Comparison of ENCODE assay signal across 23 cellular contexts in the genomic region with DNA sequence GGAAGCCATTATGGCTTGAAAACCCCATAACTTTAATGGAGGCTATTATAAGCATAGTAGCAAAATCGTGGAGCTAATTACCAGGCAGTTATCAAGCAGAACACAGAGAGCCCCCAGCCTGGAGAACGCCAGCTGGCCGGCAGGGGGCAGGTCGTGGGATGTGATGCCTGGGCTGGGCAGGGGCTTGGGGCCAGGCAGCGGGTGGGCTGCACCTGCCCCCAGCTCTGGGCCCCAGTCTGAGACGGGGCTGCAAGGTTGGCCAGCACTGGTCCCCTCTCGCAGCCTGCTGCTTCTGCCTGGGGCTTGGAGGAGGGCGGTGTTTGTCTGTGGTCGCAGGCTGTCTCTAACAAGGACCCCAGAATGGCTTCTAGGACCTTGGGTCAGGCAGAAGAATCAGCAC. TPM values are rescaled to one million over a fixed set of nuclear protein-coding genes. Genes with fewer than 3 reads are reported as not detected.
DNase-seq lines count a peak whose midpoint lies in the region; ATAC-seq, FAIRE-seq and TF ChIP-seq lines count a peak whose summit lies in the region.
"Had no signal": no experiment of that assay in that cellular context is flagged by ENCODE, and none has a peak within 500 bp of the region (broad histone marks: within the 10 kb centered on the region; RNA-seq: fewer than 3 reads in every experiment).

No MANE protein-coding gene starts in this region.

- no peak for ATAC-seq in Right ventricle myocardium inferior
- no peak for ATAC-seq in left ventricle myocardium superior
- peak; percentile 54 for ATAC-seq in K562
- ATAC-seq: gastrocnemius medialis, left cardiac atrium, right cardiac atrium, T-cell had no signal

- no peaks in the 10 kb centered on the region for H3K79me2 ChIP-seq in K562 (ENCODE audit: control insufficient read depth, insufficient read depth, low read length)
- H3K79me2 ChIP-seq: hepatocyte, parathyroid adenoma had no signal

- no peak for FAIRE-seq in K562 (lab: Jason Lieb, UNC)
- FAIRE-seq: GM12891 had no signal

- H3K9me3 ChIP-seq in K562 (replicated peaks; ENCODE audit: control insufficient read depth, insufficient read depth, low read depth, low read length), result no peaks in the 10 kb centered on the region
- H3K9me3 ChIP-seq: gastrocnemius medialis, SJSA1, spleen, tibial artery had no signal

- no peak overlapping the region for H3K4me2 ChIP-seq in K562 (ENCODE audit: insufficient read depth, low read length)
- H3K4me2 ChIP-seq: hepatocyte had no signal

- peaks cover 6% of the 10 kb centered on the region for H3K9me1 ChIP-seq in K562 (ENCODE audit: control insufficient read depth, insufficient read depth, low read length)

- TF ChIP-seq CTCF in K562 (IDR thresholded peaks at IDR 0.05 in 2 of 3, conservative IDR thresholded peaks at IDR 0.05 in 1 of 3; ENCODE audit: insufficient read depth in 2 of 3, low read depth in 1 of 3, low read length in 3 of 3), result peak; percentile 15 to 42 (median 32); a peak in 3 of 6 replicates

- H3K27ac ChIP-seq in K562 (ENCODE audit: extremely low read depth, low read depth, low read length), result no peak overlapping the region
- H3K27ac ChIP-seq: BLaER1 treated with 17β-estradiol and CSF1 and Interleukin-3, amounts not matched to agents 10 nM and 100 nM; gastrocnemius medialis; hepatocyte; parathyroid adenoma; SJSA1; spleen; tibial artery had no signal

- no peak overlapping the region for H3K9ac ChIP-seq in K562 (ENCODE audit: insufficient read depth in 1 of 2, low read depth in 2 of 2, low read length in 2 of 2)
- H3K9ac ChIP-seq: BLaER1 treated with 17β-estradiol and CSF1 and Interleukin-3, amounts not matched to agents 10 nM and 100 nM; parathyroid adenoma had no signal

- peaks cover 17% of the 10 kb centered on the region for H4K20me1 ChIP-seq in K562 (replicated peaks; ENCODE audit: control insufficient read depth, insufficient read depth, low read length)

- H3K36me3 ChIP-seq in H7 (replicated peaks; ENCODE audit: control insufficient read depth, insufficient read depth, low read length) (no peaks in the 10 kb centered on the region; the same call in 1 of the 2 replicates), K562 (ENCODE audit: control insufficient read depth, insufficient read depth, low read length) (no peaks in the 10 kb centered on the region)
- H3K36me3 ChIP-seq: BLaER1 treated with 17β-estradiol and CSF1 and Interleukin-3, amounts not matched to agents 10 nM and 100 nM; gastrocnemius medialis; SJSA1; spleen; tibial artery had no signal

- H3K27me3 ChIP-seq in H7 (ENCODE audit: control insufficient read depth, insufficient read depth, low read length) (no peaks in the 10 kb centered on the region), K562 (ENCODE audit: control insufficient read depth in 2 of 2, insufficient read depth in 2 of 2, low read length in 2 of 2) (peaks cover 11 to 69% of the 10 kb centered on the region in 2 experiments)
- H3K27me3 ChIP-seq: hepatocyte, SJSA1 had no signal

- in situ Hi-C loops in K562 (cut with MboI), result no loop called here

- peak; percentile 39 for DNase-seq in Right ventricle myocardium inferior (ENCODE audit: missing footprints)
- DNase-seq in left ventricle myocardium superior, result no peak
- DNase-seq in H7, result peak; percentile 81
- DNase-seq in K562 (ENCODE audit: extremely low read depth in 1 of 4, low spot score in 3 of 4), result peak in 2 of 4 experiments; percentile 26 to 28
- DNase-seq in HUDEP-2 (lab: John Stamatoyannopoulos, UW; ENCODE audit: unreplicated experiment in 76 of 76), result no peak
- DNase-seq in activated T-cell treated with anti-CD3 and anti-CD28 coated beads, Interleukin-2, amount 50 U/mL, for 48 hours, result no peak
- DNase-seq in activated gamma-delta T cell (lab: John Stamatoyannopoulos, UW), result no peak
- DNase-seq: activated CD4-positive, alpha-beta memory T cell treated with anti-CD3 and anti-CD28 coated beads, Interleukin-2, amount 10 ng/mL, durations not matched to agents 7 days and 5 days; activated effector memory CD4-positive, alpha-beta T cell treated with anti-CD3 and anti-CD28 coated beads, Interleukin-2, amount 50 U/mL, for 16 hours; central memory CD4-positive, alpha-beta T cell; gastrocnemius medialis; left cardiac atrium; mammary epithelial cell; NCI-H524 treated with DMSO at 0.1 percent for 48 hours; right cardiac atrium; spleen; T-cell; tibial artery had no signal

- H3K4me3 ChIP-seq in H7 (ENCODE audit: insufficient read depth, low read depth, low read length) (no peak overlapping the region), K562 (no peak overlapping the region)
- H3K4me3 ChIP-seq: BLaER1 treated with 17β-estradiol and CSF1 and Interleukin-3, amounts not matched to agents 10 nM and 100 nM; gastrocnemius medialis; hepatocyte; SJSA1; spleen; tibial artery had no signal

- BruUV-seq in K562 (replicated peaks; lab: Mats Ljungman, UMichigan), result no TSS peak

- CTCF ChIA-PET in K562 (lab: Yijun Ruan, JAX; ENCODE audit: low intra/inter-chr PET ratio), result no interaction called here

- POLR2A ChIA-PET in K562 (lab: Yijun Ruan, JAX), result no interaction called here

- TF ChIP-seq EP300 in K562 (IDR thresholded peaks at IDR 0.05; ENCODE audit: low read length), result no peak

- no peak overlapping the region for H2AFZ ChIP-seq in K562 (ENCODE audit: low read depth, low read length)
- H2AFZ ChIP-seq: hepatocyte, parathyroid adenoma had no signal

- TF ChIP-seq RAD21 in K562 (CRISPR knock-in tag; conservative IDR thresholded peaks at IDR 0.05 in 1 of 2, IDR thresholded peaks at IDR 0.05 in 1 of 2), result peak in 1 of 2 experiments; percentile 14; a peak in 1 of 4 replicates

- intact Hi-C loops in Right ventricle myocardium inferior (cut with DNase I) (no loop called here), left ventricle myocardium superior (cut with micrococcal nuclease) (no loop called here), K562 (cut with micrococcal nuclease) (loop anchor here (10.0 kb wide), 1 partner anchor 334 kb away; no protein-coding TSS in a partner anchor)

- TF ChIP-seq POLR2A in K562 (conservative IDR thresholded peaks at IDR 0.05), result no peak

- no peaks in the 10 kb centered on the region for H3K4me1 ChIP-seq in K562 (replicated peaks in 1 of 2; ENCODE audit: control insufficient read depth in 2 of 2, insufficient read depth in 2 of 2, low read length in 2 of 2)
- H3K4me1 ChIP-seq: parathyroid adenoma, SJSA1, spleen had no signal

- 0% methylated on average over 7 of the region's 9 CpGs for WGBS in K562 (ENCODE audit: insufficient coverage, low coverage, missing lambda C conversion rate)

RNA-seq across cellular contexts. Expression of a gene that starts 20.9 kb away (rescaled TPM):
- total RNA-seq in Right ventricle myocardium inferior, result 0.16 TPM
- 0.17 TPM for total RNA-seq in left ventricle myocardium superior
- 9.9 and 12.8 TPM in 2 replicates for total RNA-seq in H7 (2014; rRNA removed; shearing (Covaris generic))
- 0.19 and 0.28 TPM in 2 replicates for total RNA-seq in K562 (2011; cell fraction: chromatin; rRNA removed; ENCODE audit: low replicate concordance)
- total RNA-seq in K562 (2011; cell fraction: nucleolus; rRNA removed), result 0.17 and 0.26 TPM in 2 replicates
- 0.31 and 0.44 TPM in 2 replicates for total RNA-seq in K562 (2011; cell fraction: nucleoplasm; rRNA removed)
- 0.18 and 0.45 TPM in 2 replicates for total RNA-seq in K562 (2014; rRNA removed)
- total RNA-seq in K562 (2014; rRNA removed; fragmentation: Illumina TruSeq; extraction: Trizol), result 0.04 and 0.13 TPM in 2 replicates
- total RNA-seq in K562 (2015; rRNA removed; fragmentation: Illumina TruSeq; extraction: Trizol), result 0.11 and 0.15 TPM in 2 replicates
- total RNA-seq in K562 (2021), result 0.42 and 0.53 TPM in 2 replicates
- polyA plus RNA-seq in K562 (2011; rRNA removed), result 0.04 and 0.08 TPM in 2 replicates
- 0.06 and 0.25 TPM in 2 replicates for polyA plus RNA-seq in K562 (2011; cell fraction: cytosol; rRNA removed)
- 0.04 and 0.61 TPM in 2 replicates for polyA plus RNA-seq in K562 (2011; cell fraction: nucleus; rRNA removed)
- polyA plus RNA-seq in K562 (2012), result 0.76 and 1.1 TPM in 2 replicates
- polyA plus RNA-seq in K562 (2014; fragmentation: Illumina TruSeq; extraction: Trizol), result 0.22 and 0.33 TPM in 2 replicates
- under 1 TPM in 1 of 2 experiments, not detected in 1; 0.01 TPM for polyA plus RNA-seq in K562 (2014; fragmentation: Nextera tagmentation; extraction: Ambion mirVana)
- polyA plus RNA-seq in K562 (2014; rRNA removed), result 0.17 and 0.22 TPM in 2 replicates
- not detected in 2 replicates for polyA minus RNA-seq in K562 (2011; rRNA and poly(A)+ RNA removed)
- 0.19 TPM in 1 of 2 replicates, not detected in the other for polyA minus RNA-seq in K562 (2011; cell fraction: cytosol; rRNA and poly(A)+ RNA removed)
- 0.13 TPM in 1 of 2 replicates, not detected in the other for polyA minus RNA-seq in K562 (2011; cell fraction: nucleus; rRNA and poly(A)+ RNA removed)
- total RNA-seq: SJSA1 had no signal

RNA-seq across cellular contexts. Expression of a gene that starts 59.4 kb away (rescaled TPM):
- 0.32 TPM for total RNA-seq in Right ventricle myocardium inferior
- total RNA-seq in left ventricle myocardium superior, result 0.37 TPM
- total RNA-seq in H7 (2014; rRNA removed; shearing (Covaris generic)), result 3.7 and 4.1 TPM in 2 replicates
- total RNA-seq in K562 (2011; cell fraction: chromatin; rRNA removed; ENCODE audit: low replicate concordance), result 48.6 and 100 TPM in 2 replicates
- total RNA-seq in K562 (2011; cell fraction: nucleolus; rRNA removed), result 62.0 and 67.0 TPM in 2 replicates
- total RNA-seq in K562 (2011; cell fraction: nucleoplasm; rRNA removed), result 55.1 and 55.6 TPM in 2 replicates
- 13.8 and 15.7 TPM in 2 replicates for total RNA-seq in K562 (2014; rRNA removed)
- total RNA-seq in K562 (2014; rRNA removed; fragmentation: Illumina TruSeq; extraction: Trizol), result 9.5 and 10.4 TPM in 2 replicates
- total RNA-seq in K562 (2015; rRNA removed; fragmentation: Illumina TruSeq; extraction: Trizol), result 10.0 and 10.9 TPM in 2 replicates
- total RNA-seq in K562 (2021), result 15.4 and 16.8 TPM in 2 replicates
- 20.8 and 21.4 TPM in 2 replicates for polyA plus RNA-seq in K562 (2011; rRNA removed)
- polyA plus RNA-seq in K562 (2011; cell fraction: cytosol; rRNA removed), result 18.1 and 23.1 TPM in 2 replicates
- polyA plus RNA-seq in K562 (2011; cell fraction: nucleus; rRNA removed), result 61.7 and 88.8 TPM in 2 replicates
- polyA plus RNA-seq in K562 (2012), result 15.6 and 20.4 TPM in 2 replicates
- 19.1 and 19.2 TPM in 2 replicates for polyA plus RNA-seq in K562 (2014; fragmentation: Illumina TruSeq; extraction: Trizol)
- 1 to 10 TPM in 1 of 2 experiments, under 1 TPM in 1; 0.84 to 2.5 TPM for polyA plus RNA-seq in K562 (2014; fragmentation: Nextera tagmentation; extraction: Ambion mirVana)
- 14.9 and 15.6 TPM in 2 replicates for polyA plus RNA-seq in K562 (2014; rRNA removed)
- 10.6 and 15.3 TPM in 2 replicates for polyA minus RNA-seq in K562 (2011; rRNA and poly(A)+ RNA removed)
- polyA minus RNA-seq in K562 (2011; cell fraction: cytosol; rRNA and poly(A)+ RNA removed), result 9.0 and 11.4 TPM in 2 replicates
- 12.4 and 13.2 TPM in 2 replicates for polyA minus RNA-seq in K562 (2011; cell fraction: nucleus; rRNA and poly(A)+ RNA removed)
- total RNA-seq: SJSA1 had no signal

Comparison
In these comparisons a context has a peak if more than half of its experiments do, and no peak if none do; other contexts are left out.
1. DNase-seq: peak in Right ventricle myocardium inferior (single experiment) and H7 (single experiment); none in left ventricle myocardium superior (single experiment), HUDEP-2 (0 of 76), activated T-cell treated with anti-CD3 and anti-CD28 coated beads, Interleukin-2, amount 50 U/mL, for 48 hours (0 of 2) and activated gamma-delta T cell (single experiment).